ENCODE assay signal across 2 cellular contexts in genomic region chr19:3573162-3573857, GRCh38.
A peak's percentile ranks its signal among the peaks of the same experiment; 100 is the strongest.
TF ChIP-seq lines count a peak whose summit lies in the region.

No MANE protein-coding gene starts in this region.

TF ChIP-seq in endothelial cell of umbilical vein, 7 proteins besides CTCF, POLR2A, EP300 and RAD21:
- TF ChIP-seq FOS (IDR thresholded peaks at IDR 0.05; ENCODE audit: borderline replicate concordance, insufficient read depth, low read length) (no peak), JUN (IDR thresholded peaks at IDR 0.05; ENCODE audit: borderline replicate concordance, insufficient read depth, insufficient read length, low read depth) (no peak), GATA2 (IDR thresholded peaks at IDR 0.05; ENCODE audit: insufficient read depth, insufficient read length, low read depth, low read length) (no peak), MYC (IDR thresholded peaks at IDR 0.05; ENCODE audit: low read depth, low read length) (no peak), POLR2AphosphoS5 (IDR thresholded peaks at IDR 0.05; ENCODE audit: insufficient read depth, low read depth, low read length) (no peak), EZH2 (IDR thresholded peaks at IDR 0.05; ENCODE audit: borderline replicate concordance, low read depth, low read length, severe bottlenecking) (no peak)
- TF ChIP-seq, protein P1, sequence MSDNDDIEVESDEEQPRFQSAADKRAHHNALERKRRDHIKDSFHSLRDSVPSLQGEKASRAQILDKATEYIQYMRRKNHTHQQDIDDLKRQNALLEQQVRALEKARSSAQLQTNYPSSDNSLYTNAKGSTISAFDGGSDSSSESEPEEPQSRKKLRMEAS (IDR thresholded peaks at IDR 0.05; ENCODE audit: insufficient read depth, insufficient read length), result no peak

TF ChIP-seq in neural cell, 6 proteins besides CTCF, POLR2A, EP300 and RAD21:
- TF ChIP-seq MXI1 (conservative IDR thresholded peaks at IDR 0.05; ENCODE audit: poor library complexity, severe bottlenecking), result peak; percentile 24
- TF ChIP-seq, protein P2, sequence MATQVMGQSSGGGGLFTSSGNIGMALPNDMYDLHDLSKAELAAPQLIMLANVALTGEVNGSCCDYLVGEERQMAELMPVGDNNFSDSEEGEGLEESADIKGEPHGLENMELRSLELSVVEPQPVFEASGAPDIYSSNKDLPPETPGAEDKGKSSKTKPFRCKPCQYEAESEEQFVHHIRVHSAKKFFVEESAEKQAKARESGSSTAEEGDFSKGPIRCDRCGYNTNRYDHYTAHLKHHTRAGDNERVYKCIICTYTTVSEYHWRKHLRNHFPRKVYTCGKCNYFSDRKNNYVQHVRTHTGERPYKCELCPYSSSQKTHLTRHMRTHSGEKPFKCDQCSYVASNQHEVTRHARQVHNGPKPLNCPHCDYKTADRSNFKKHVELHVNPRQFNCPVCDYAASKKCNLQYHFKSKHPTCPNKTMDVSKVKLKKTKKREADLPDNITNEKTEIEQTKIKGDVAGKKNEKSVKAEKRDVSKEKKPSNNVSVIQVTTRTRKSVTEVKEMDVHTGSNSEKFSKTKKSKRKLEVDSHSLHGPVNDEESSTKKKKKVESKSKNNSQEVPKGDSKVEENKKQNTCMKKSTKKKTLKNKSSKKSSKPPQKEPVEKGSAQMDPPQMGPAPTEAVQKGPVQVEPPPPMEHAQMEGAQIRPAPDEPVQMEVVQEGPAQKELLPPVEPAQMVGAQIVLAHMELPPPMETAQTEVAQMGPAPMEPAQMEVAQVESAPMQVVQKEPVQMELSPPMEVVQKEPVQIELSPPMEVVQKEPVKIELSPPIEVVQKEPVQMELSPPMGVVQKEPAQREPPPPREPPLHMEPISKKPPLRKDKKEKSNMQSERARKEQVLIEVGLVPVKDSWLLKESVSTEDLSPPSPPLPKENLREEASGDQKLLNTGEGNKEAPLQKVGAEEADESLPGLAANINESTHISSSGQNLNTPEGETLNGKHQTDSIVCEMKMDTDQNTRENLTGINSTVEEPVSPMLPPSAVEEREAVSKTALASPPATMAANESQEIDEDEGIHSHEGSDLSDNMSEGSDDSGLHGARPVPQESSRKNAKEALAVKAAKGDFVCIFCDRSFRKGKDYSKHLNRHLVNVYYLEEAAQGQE (IDR thresholded peaks at IDR 0.05; ENCODE audit: borderline replicate concordance), result no peak
